In genomic region chr3:172513488-172513887, GRCh38 we compare ENCODE assay signal across 9 cellular contexts. TPM values are rescaled to one million over a fixed set of nuclear protein-coding genes. Genes with fewer than 3 reads are reported as not detected.
DNase-seq lines count a peak whose midpoint lies in the region; ATAC-seq and TF ChIP-seq lines count a peak whose summit lies in the region.
"Had no signal": no experiment of that assay in that cellular context is flagged by ENCODE, and none has a peak within 500 bp of the region (broad histone marks: within the 10 kb centered on the region; RNA-seq: fewer than 3 reads in every experiment).

No MANE protein-coding gene starts in this region.

- no peak overlapping the region for H3K27ac Mint-ChIP-seq in GM23338
- H3K27ac Mint-ChIP-seq in activated naive CD8-positive, alpha-beta T cell treated with anti-CD3 and anti-CD28 coated beads for 36 hours, result peak overlapping the region; percentile 81

- H4K20me1 ChIP-seq in BLaER1 treated with 17β-estradiol and CSF1 and Interleukin-3, amounts not matched to agents 10 nM and 100 nM, result peaks cover 0 to 6% (median 0%) of the 10 kb centered on the region in 11 experiments; a peak in 2 of 22 replicates
- no peaks in the 10 kb centered on the region for H4K20me1 ChIP-seq in GM23338 (replicated peaks; ENCODE audit: insufficient read depth)

- no peaks in the 10 kb centered on the region for H3K9me2 ChIP-seq in GM23338 (ENCODE audit: insufficient read depth)

- peak overlapping the region; percentile 69 to 96 (median 88) for H3K27ac ChIP-seq in BLaER1 treated with 17β-estradiol and CSF1 and Interleukin-3, amounts not matched to agents 10 nM and 100 nM
- no peak overlapping the region for H3K27ac ChIP-seq in GM23338 (ENCODE audit: low read depth)

- peak overlapping the region in 3 of 10 experiments; percentile 13 to 45 (median 21); a peak in 2 of 20 replicates for H3K4me3 ChIP-seq in BLaER1 treated with 17β-estradiol and CSF1 and Interleukin-3, amounts not matched to agents 10 nM and 100 nM
- H3K4me3 ChIP-seq in GM23338, result no peak overlapping the region
- no peak overlapping the region for H3K4me3 ChIP-seq in mucosa of stomach (ENCODE audit: low read length)

- H3K9me3 Mint-ChIP-seq in GM23338, result no peaks in the 10 kb centered on the region
- H3K9me3 Mint-ChIP-seq in activated naive CD8-positive, alpha-beta T cell treated with anti-CD3 and anti-CD28 coated beads for 36 hours, result peaks cover 2% of the 10 kb centered on the region

- H2AFZ ChIP-seq in GM23338, result 0 out of 2 replicates have a peak overlapping the region, but pooled peaks have one; percentile 56

- H3K36me3 Mint-ChIP-seq in GM23338 (ENCODE audit: low read depth), result no peaks in the 10 kb centered on the region
- H3K36me3 Mint-ChIP-seq in activated naive CD8-positive, alpha-beta T cell treated with anti-CD3 and anti-CD28 coated beads for 36 hours, result peaks cover 92% of the 10 kb centered on the region

- no peak for ATAC-seq in GM23338
- ATAC-seq: HCT116 had no signal

- no peak overlapping the region for H3K4me3 Mint-ChIP-seq in GM23338
- peak overlapping the region; percentile 40 for H3K4me3 Mint-ChIP-seq in activated naive CD8-positive, alpha-beta T cell treated with anti-CD3 and anti-CD28 coated beads for 36 hours

- H3F3A ChIP-seq in GM23338 (replicated peaks; ENCODE audit: low read depth), result no peaks in the 10 kb centered on the region

- H3K36me3 ChIP-seq in BLaER1 treated with 17β-estradiol and CSF1 and Interleukin-3, amounts not matched to agents 10 nM and 100 nM, result peaks cover 0 to 91% (median 16%) of the 10 kb centered on the region in 11 experiments; a peak in 12 of 22 replicates
- H3K36me3 ChIP-seq in GM23338 (ENCODE audit: insufficient read depth), result no peaks in the 10 kb centered on the region
- H3K36me3 ChIP-seq in mucosa of stomach (ENCODE audit: control insufficient read depth, insufficient read depth, low read length), result peaks cover 7% of the 10 kb centered on the region

- peaks cover 27 to 90% (median 72%) of the 10 kb centered on the region in 10 experiments for H3K4me1 ChIP-seq in BLaER1 treated with 17β-estradiol and CSF1 and Interleukin-3, amounts not matched to agents 10 nM and 100 nM
- no peaks in the 10 kb centered on the region for H3K4me1 ChIP-seq in GM23338 (ENCODE audit: insufficient read depth)
- peaks cover 59% of the 10 kb centered on the region for H3K4me1 ChIP-seq in mucosa of stomach (ENCODE audit: control insufficient read depth, insufficient read depth, low read length)

- no peak for DNase-seq in GM23338 (ENCODE audit: low spot score)
- DNase-seq in activated naive CD8-positive, alpha-beta T cell treated with anti-CD3 and anti-CD28 coated beads for 36 hours, result no peak
- DNase-seq in stimulated activated CD4-positive, alpha-beta T cell treated with anti-CD3 and anti-CD28 coated beads, Interleukin-4, amount 100 ng/mL, for 24 hours, result no peak
- no peak for DNase-seq in GDM1 (lab: John Stamatoyannopoulos, UW)
- no peak for DNase-seq in AG08396 (ENCODE audit: low spot score)
- no peak for DNase-seq in NCI-H226

- peaks cover 5% of the 10 kb centered on the region for H3K4me1 Mint-ChIP-seq in GM23338
- H3K4me1 Mint-ChIP-seq in activated naive CD8-positive, alpha-beta T cell treated with anti-CD3 and anti-CD28 coated beads for 36 hours, result peaks cover 74% of the 10 kb centered on the region

- H3K4me2 ChIP-seq in BLaER1 treated with 17β-estradiol and CSF1 and Interleukin-3, amounts not matched to agents 10 nM and 100 nM, result peak overlapping the region; percentile 65 to 99 (median 87)
- no peak overlapping the region for H3K4me2 ChIP-seq in GM23338

- no peaks in the 10 kb centered on the region for H3K79me2 ChIP-seq in GM23338 (replicated peaks; ENCODE audit: insufficient read depth)

- peaks cover 8% of the 10 kb centered on the region for H3K27me3 Mint-ChIP-seq in GM23338 (ENCODE audit: insufficient read depth, low read depth, poor library complexity)
- no peaks in the 10 kb centered on the region for H3K27me3 Mint-ChIP-seq in activated naive CD8-positive, alpha-beta T cell treated with anti-CD3 and anti-CD28 coated beads for 36 hours

- no peaks in the 10 kb centered on the region for H3K27me3 ChIP-seq in BLaER1 treated with 17β-estradiol and CSF1 and Interleukin-3, amounts not matched to agents 10 nM and 100 nM
- H3K27me3 ChIP-seq in GM23338 (ENCODE audit: insufficient read depth), result no peaks in the 10 kb centered on the region
- H3K27me3 ChIP-seq in mucosa of stomach (ENCODE audit: control insufficient read depth, insufficient read depth, low read length), result no peaks in the 10 kb centered on the region

- H3K9me3 ChIP-seq in BLaER1 treated with 17β-estradiol and CSF1 and Interleukin-3, amounts not matched to agents 10 nM and 100 nM (replicated peaks in 1 of 11), result peaks cover 0 to 42% (median 7%) of the 10 kb centered on the region in 11 experiments; a peak in 12 of 22 replicates
- H3K9me3 ChIP-seq in mucosa of stomach (ENCODE audit: control insufficient read depth, low read length), result no peaks in the 10 kb centered on the region

- H3K9ac ChIP-seq in BLaER1 treated with 17β-estradiol and CSF1 and Interleukin-3, amounts not matched to agents 10 nM and 100 nM, result peak overlapping the region in 9 of 11 experiments; percentile 25 to 80 (median 70); a peak in 18 of 22 replicates
- peak overlapping the region; percentile 11 for H3K9ac ChIP-seq in mucosa of stomach (ENCODE audit: low read length)

- TF ChIP-seq CTCF in GM23338 (conservative IDR thresholded peaks at IDR 0.05; ENCODE audit: low read depth in 2 of 2), result no peak

TF ChIP-seq in GM23338, 12 proteins besides CTCF, POLR2A, EP300 and RAD21:
- TF ChIP-seq REST (IDR thresholded peaks at IDR 0.05; ENCODE audit: unreplicated experiment) (no peak), STAT1 (IDR thresholded peaks at IDR 0.05; ENCODE audit: unreplicated experiment) (no peak), POLR2AphosphoS5 (IDR thresholded peaks at IDR 0.05; ENCODE audit: low read depth) (no peak), ZNF331 (CRISPR knock-in tag; IDR thresholded peaks at IDR 0.05; ENCODE audit: low read depth) (no peak), EZH2phosphoT487 (IDR thresholded peaks at IDR 0.05; ENCODE audit: unreplicated experiment) (no peak), NANOG (IDR thresholded peaks at IDR 0.05; ENCODE audit: borderline replicate concordance) (no peak), EZH2 (IDR thresholded peaks at IDR 0.05; ENCODE audit: low read depth, unreplicated experiment) (no peak), JUNB (IDR thresholded peaks at IDR 0.05; ENCODE audit: unreplicated experiment) (no peak), ZNF114 (CRISPR knock-in tag; IDR thresholded peaks at IDR 0.05) (no peak)
- TF ChIP-seq, protein P1, sequence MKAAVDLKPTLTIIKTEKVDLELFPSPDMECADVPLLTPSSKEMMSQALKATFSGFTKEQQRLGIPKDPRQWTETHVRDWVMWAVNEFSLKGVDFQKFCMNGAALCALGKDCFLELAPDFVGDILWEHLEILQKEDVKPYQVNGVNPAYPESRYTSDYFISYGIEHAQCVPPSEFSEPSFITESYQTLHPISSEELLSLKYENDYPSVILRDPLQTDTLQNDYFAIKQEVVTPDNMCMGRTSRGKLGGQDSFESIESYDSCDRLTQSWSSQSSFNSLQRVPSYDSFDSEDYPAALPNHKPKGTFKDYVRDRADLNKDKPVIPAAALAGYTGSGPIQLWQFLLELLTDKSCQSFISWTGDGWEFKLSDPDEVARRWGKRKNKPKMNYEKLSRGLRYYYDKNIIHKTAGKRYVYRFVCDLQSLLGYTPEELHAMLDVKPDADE (IDR thresholded peaks at IDR 0.05), result no peak

RNA-seq across cellular contexts. Expression of gene TNFSF10, which starts 9.7 kb away (rescaled TPM):
- not detected in 2 replicates for total RNA-seq in GM23338 (2014; rRNA removed; shearing (Covaris generic))
- polyA plus RNA-seq in GM23338 (2016; fragmentation: Nextera tagmentation; extraction: Ambion mirVana), result 0.21 and 0.27 TPM in 2 replicates
- total RNA-seq in activated naive CD8-positive, alpha-beta T cell treated with anti-CD3 and anti-CD28 coated beads for 36 hours, result 10 to 100 TPM; 52.4 to 55.2 TPM

Comparison
In these comparisons a context has a peak if more than half of its experiments do, and no peak if none do; other contexts are left out.
1. RNA of gene TNFSF10, which starts 9.7 kb away (total RNA-seq): 52.4 to 55.2 TPM in activated naive CD8-positive, alpha-beta T cell treated with anti-CD3 and anti-CD28 coated beads for 36 hours; not detected in GM23338; every median in the first group is over 10 times any median in the second.